ENCODE assay signal across 33 cellular contexts in genomic region chr17:55773671-55774070, GRCh38. TPM values are rescaled to one million over a fixed set of nuclear protein-coding genes. Genes with fewer than 3 reads are reported as not detected.
"Had no signal": no experiment of that assay in that cellular context is flagged by ENCODE, and none has a peak within 500 bp of the region (broad histone marks: within the 10 kb centered on the region; RNA-seq: fewer than 3 reads in every experiment).

No MANE protein-coding gene starts in this region.

- H3K27ac Mint-ChIP-seq: activated CD4-positive, alpha-beta memory T cell treated with anti-CD3 and anti-CD28 coated beads for 36 hours; activated CD4-positive, alpha-beta T cell treated with anti-CD3 and anti-CD28 coated beads for 36 hours; activated CD4-positive, alpha-beta T cell treated with anti-CD3 and anti-CD28 coated beads, Interleukin-2, amount 10 ng/mL, durations not matched to agents 24 days and 14 days; activated CD8-positive, alpha-beta memory T cell treated with anti-CD3 and anti-CD28 coated beads, Interleukin-2, amount 10 ng/mL, durations not matched to agents 7 days and 5 days; activated CD8-positive, alpha-beta T cell treated with anti-CD3 and anti-CD28 coated beads, Interleukin-2, amount 10 ng/mL, durations not matched to agents 7 days and 5 days; activated naive CD4-positive, alpha-beta T cell treated with anti-CD3 and anti-CD28 coated beads for 36 hours; activated naive CD4-positive, alpha-beta T cell treated with anti-CD3 and anti-CD28 coated beads, Interleukin-2, amount 50 U/mL, for 24 hours; activated naive CD8-positive, alpha-beta T cell treated with anti-CD3 and anti-CD28 coated beads, Interleukin-2, amount 10 ng/mL, durations not matched to agents 7 days and 5 days; activated T-helper 1 cell treated with anti-CD3 and anti-CD28 coated beads, Interleukin-12 subunit alpha, Interleukin-12 subunit beta, Interleukin-2, Interleukin-4 antibody, amounts not matched to agents 30 ng/mL and 10 ng/mL and 1 ng/mL, durations not matched to agents 14 hours and 24 hours and 36 hours; activated T-helper 2 cell treated with anti-CD3 and anti-CD28 coated beads, Interferon-gamma antibody, Interleukin-2, Interleukin-4, amounts not matched to agents 10 μg/mL and 5 μg/mL and 100 μg/mL, durations not matched to agents 14 hours and 24 hours and 36 hours; brain had no signal

- H3K27ac ChIP-seq: ascending aorta, breast epithelium, cardiac muscle cell, colonic mucosa, foreskin keratinocyte, gastrocnemius medialis, heart left ventricle had no signal

- H3K4me3 ChIP-seq: ascending aorta, breast epithelium, cardiac muscle cell, colonic mucosa, gastrocnemius medialis, heart left ventricle had no signal

- H3K9me3 ChIP-seq: ascending aorta, breast epithelium, colonic mucosa, gastrocnemius medialis, heart left ventricle had no signal

- H3K36me3 ChIP-seq: breast epithelium had no signal

- H3K4me3 Mint-ChIP-seq: activated CD4-positive, alpha-beta memory T cell treated with anti-CD3 and anti-CD28 coated beads for 36 hours; activated CD4-positive, alpha-beta T cell treated with anti-CD3 and anti-CD28 coated beads for 36 hours; activated CD4-positive, alpha-beta T cell treated with anti-CD3 and anti-CD28 coated beads, Interleukin-2, amount 10 ng/mL, durations not matched to agents 24 days and 14 days; activated CD8-positive, alpha-beta memory T cell treated with anti-CD3 and anti-CD28 coated beads, Interleukin-2, amount 10 ng/mL, durations not matched to agents 7 days and 5 days; activated CD8-positive, alpha-beta T cell treated with anti-CD3 and anti-CD28 coated beads, Interleukin-2, amount 10 ng/mL, durations not matched to agents 7 days and 5 days; activated naive CD4-positive, alpha-beta T cell treated with anti-CD3 and anti-CD28 coated beads for 36 hours; activated naive CD4-positive, alpha-beta T cell treated with anti-CD3 and anti-CD28 coated beads, Interleukin-2, amount 50 U/mL, for 24 hours; activated naive CD8-positive, alpha-beta T cell treated with anti-CD3 and anti-CD28 coated beads, Interleukin-2, amount 10 ng/mL, durations not matched to agents 7 days and 5 days; activated T-helper 1 cell treated with anti-CD3 and anti-CD28 coated beads, Interleukin-12 subunit alpha, Interleukin-12 subunit beta, Interleukin-2, Interleukin-4 antibody, amounts not matched to agents 30 ng/mL and 10 ng/mL and 1 ng/mL, durations not matched to agents 14 hours and 24 hours and 36 hours; brain had no signal

- DNase-seq: activated CD4-positive, alpha-beta memory T cell treated with anti-CD3 and anti-CD28 coated beads for 36 hours; activated CD4-positive, alpha-beta T cell treated with anti-CD3 and anti-CD28 coated beads for 36 hours; activated CD4-positive, alpha-beta T cell treated with anti-CD3 and anti-CD28 coated beads, Interleukin-2, amount 10 ng/mL, durations not matched to agents 24 days and 14 days; activated CD4-positive, CD25-positive, alpha-beta regulatory T cell; activated CD4-positive, CD25-positive, alpha-beta regulatory T cell treated with anti-CD3 and anti-CD28 coated beads, Interleukin-2, amount 50 U/mL, for 72 hours; activated CD8-positive, alpha-beta memory T cell treated with anti-CD3 and anti-CD28 coated beads, Interleukin-2, amount 10 ng/mL, durations not matched to agents 7 days and 5 days; activated CD8-positive, alpha-beta memory T cell treated with anti-CD3 and anti-CD28 coated beads, Interleukin-2, amount 50 U/mL, for 4 hours; activated CD8-positive, alpha-beta T cell treated with anti-CD3 and anti-CD28 coated beads, Interleukin-2, amount 10 ng/mL, durations not matched to agents 7 days and 5 days; activated effector memory CD4-positive, alpha-beta T cell treated with anti-CD3 and anti-CD28 coated beads, Interleukin-2, amount 50 U/mL, for 16 hours; activated naive CD4-positive, alpha-beta T cell treated with anti-CD3 and anti-CD28 coated beads for 36 hours; activated naive CD8-positive, alpha-beta T cell treated with anti-CD3 and anti-CD28 coated beads, Interleukin-2, amount 10 ng/mL, durations not matched to agents 7 days and 5 days; activated T-cell treated with anti-CD3 and anti-CD28 coated beads, Interleukin-2, amount 50 U/mL, for 1 hour; activated T-cell treated with anti-CD3 and anti-CD28 coated beads, Interleukin-2, amount 50 U/mL, for 48 hours; central memory CD4-positive, alpha-beta T cell; cerebellar nuclear complex; colonic mucosa; effector CD8-positive, alpha-beta T cell; foreskin keratinocyte; gastrocnemius medialis; glutamatergic neuron; heart left ventricle; T-helper 2 cell had no signal

- H3K4me1 ChIP-seq: ascending aorta, colonic mucosa, foreskin keratinocyte had no signal

- H3K9me3 Mint-ChIP-seq: activated CD4-positive, alpha-beta memory T cell treated with anti-CD3 and anti-CD28 coated beads for 36 hours; activated CD4-positive, alpha-beta T cell treated with anti-CD3 and anti-CD28 coated beads, Interleukin-2, amount 10 ng/mL, durations not matched to agents 24 days and 14 days; activated naive CD4-positive, alpha-beta T cell treated with anti-CD3 and anti-CD28 coated beads for 36 hours; activated naive CD4-positive, alpha-beta T cell treated with anti-CD3 and anti-CD28 coated beads, Interleukin-2, amount 50 U/mL, for 24 hours; activated naive CD8-positive, alpha-beta T cell treated with anti-CD3 and anti-CD28 coated beads, Interleukin-2, amount 10 ng/mL, durations not matched to agents 7 days and 5 days; activated T-helper 1 cell treated with anti-CD3 and anti-CD28 coated beads, Interleukin-12 subunit alpha, Interleukin-12 subunit beta, Interleukin-2, Interleukin-4 antibody, amounts not matched to agents 30 ng/mL and 10 ng/mL and 1 ng/mL, durations not matched to agents 14 hours and 24 hours and 36 hours; activated T-helper 2 cell treated with anti-CD3 and anti-CD28 coated beads, Interferon-gamma antibody, Interleukin-2, Interleukin-4, amounts not matched to agents 10 μg/mL and 5 μg/mL and 100 μg/mL, durations not matched to agents 14 hours and 24 hours and 36 hours; brain had no signal

- H3K27me3 ChIP-seq: ascending aorta, breast epithelium, cardiac muscle cell, colonic mucosa, foreskin keratinocyte, gastrocnemius medialis, heart left ventricle had no signal

- ATAC-seq: activated CD4-positive, alpha-beta T cell treated with anti-CD3 and anti-CD28 coated beads for 36 hours; activated CD8-positive, alpha-beta memory T cell treated with anti-CD3 and anti-CD28 coated beads, Interleukin-2, amount 10 ng/mL, durations not matched to agents 7 days and 5 days; activated CD8-positive, alpha-beta T cell treated with anti-CD3 and anti-CD28 coated beads, Interleukin-2, amount 10 ng/mL, durations not matched to agents 7 days and 5 days; esophagus mucosa; foreskin keratinocyte; gastrocnemius medialis; heart left ventricle had no signal

- H3K27me3 Mint-ChIP-seq: activated CD4-positive, alpha-beta memory T cell treated with anti-CD3 and anti-CD28 coated beads for 36 hours; activated CD4-positive, alpha-beta T cell treated with anti-CD3 and anti-CD28 coated beads for 36 hours; activated CD4-positive, alpha-beta T cell treated with anti-CD3 and anti-CD28 coated beads, Interleukin-2, amount 10 ng/mL, durations not matched to agents 24 days and 14 days; activated CD8-positive, alpha-beta memory T cell treated with anti-CD3 and anti-CD28 coated beads, Interleukin-2, amount 10 ng/mL, durations not matched to agents 7 days and 5 days; activated naive CD4-positive, alpha-beta T cell treated with anti-CD3 and anti-CD28 coated beads, Interleukin-2, amount 50 U/mL, for 24 hours; activated naive CD8-positive, alpha-beta T cell treated with anti-CD3 and anti-CD28 coated beads, Interleukin-2, amount 10 ng/mL, durations not matched to agents 7 days and 5 days; brain had no signal

- H3K4me1 Mint-ChIP-seq: activated CD4-positive, alpha-beta T cell treated with anti-CD3 and anti-CD28 coated beads for 36 hours; activated naive CD4-positive, alpha-beta T cell treated with anti-CD3 and anti-CD28 coated beads, Interleukin-2, amount 50 U/mL, for 24 hours had no signal

RNA-seq across cellular contexts. Expression of gene TMEM100, which starts 51.0 kb away (rescaled TPM):
- total RNA-seq: activated CD4-positive, alpha-beta memory T cell treated with anti-CD3 and anti-CD28 coated beads for 36 hours; activated CD4-positive, alpha-beta T cell treated with anti-CD3 and anti-CD28 coated beads for 36 hours; activated CD4-positive, alpha-beta T cell treated with anti-CD3 and anti-CD28 coated beads, Interleukin-2, amount 10 ng/mL, durations not matched to agents 24 days and 14 days; activated CD8-positive, alpha-beta memory T cell treated with anti-CD3 and anti-CD28 coated beads for 36 hours; activated CD8-positive, alpha-beta memory T cell treated with anti-CD3 and anti-CD28 coated beads, Interleukin-2, amount 10 ng/mL, durations not matched to agents 7 days and 5 days; activated CD8-positive, alpha-beta T cell treated with anti-CD3 and anti-CD28 coated beads, Interleukin-2, amount 10 ng/mL, durations not matched to agents 7 days and 5 days; activated naive CD4-positive, alpha-beta T cell treated with anti-CD3 and anti-CD28 coated beads for 36 hours; activated naive CD8-positive, alpha-beta T cell treated with anti-CD3 and anti-CD28 coated beads, Interleukin-2, amount 10 ng/mL, durations not matched to agents 7 days and 5 days; activated T-helper 1 cell treated with anti-CD3 and anti-CD28 coated beads, Interleukin-12 subunit alpha, Interleukin-12 subunit beta, Interleukin-2, Interleukin-4 antibody, amounts not matched to agents 30 ng/mL and 10 ng/mL and 1 ng/mL, durations not matched to agents 14 hours and 24 hours and 36 hours; activated T-helper 2 cell treated with anti-CD3 and anti-CD28 coated beads, Interferon-gamma antibody, Interleukin-2, Interleukin-4, amounts not matched to agents 10 μg/mL and 5 μg/mL and 100 μg/mL, durations not matched to agents 14 hours and 24 hours and 36 hours; epithelial cell of proximal tubule; T-helper 1 cell treated with Interleukin-12 subunit alpha and Interleukin-12 subunit beta and Interleukin-4 antibody, amounts not matched to agents 30 ng/mL and 1 ng/mL, for 36 hours had no signal
- polyA plus RNA-seq: cardiac muscle cell had no signal
